8 cellular contexts compared by ENCODE assay signal in genomic region chr1:40862008-40862863, GRCh38. TPM values are rescaled to one million over a fixed set of nuclear protein-coding genes. Genes with fewer than 3 reads are reported as not detected.
DNase-seq lines count a peak whose midpoint lies in the region; ATAC-seq and TF ChIP-seq lines count a peak whose summit lies in the region.

CITED4 (minus strand) TSS chr1:40862363; CDS start chr1:40862127, 236 bp downstream.

- peak within 1 kb of the TSS; percentile 82 for H3K4me2 ChIP-seq in GM23338

- H3K4me1 ChIP-seq in GM23338 (ENCODE audit: insufficient read depth), result peaks cover 12% of the 10 kb centered on the region
- H3K4me1 ChIP-seq in gastroesophageal sphincter, result peaks cover 0 to 43% (median 5%) of the 10 kb centered on the region in 3 donors
- H3K4me1 ChIP-seq in neutrophil (ENCODE audit: control insufficient read depth in 1 of 2, insufficient read depth in 1 of 2, low read depth in 1 of 2, low read length in 1 of 2), result peaks cover 28 to 35% of the 10 kb centered on the region in 2 experiments

- DNase-seq in EH (ENCODE audit: low read depth) (peak; percentile 92), GM23338 (ENCODE audit: low spot score) (peak; percentile 97), LNCaP clone FGC (ENCODE audit: low read depth) (peak; percentile 80), SIG-M5 treated with dmso at 0.1 percent for 504 hours (lab: John Stamatoyannopoulos, UW; ENCODE audit: unreplicated experiment) (peak; percentile 86), substantia nigra (lab: John Stamatoyannopoulos, UW) (peak; percentile 53 to 97 (median 88))
- peak; percentile 95 for DNase-seq in activated naive CD4-positive, alpha-beta T cell treated with anti-CD3 and anti-CD28 coated beads for 36 hours

- H3K27ac ChIP-seq in GM23338 (ENCODE audit: low read depth), result no peak within 1 kb of the TSS
- H3K27ac ChIP-seq in gastroesophageal sphincter, result peak within 1 kb of the TSS; percentile 48 to 95 (median 87)
- H3K27ac ChIP-seq in neutrophil, result peak within 1 kb of the TSS; percentile 80
- peak within 1 kb of the TSS; percentile 30 for H3K27ac ChIP-seq in substantia nigra (ENCODE audit: low read depth, low read length, poor library complexity, severe bottlenecking)

- intact Hi-C loops in activated naive CD4-positive, alpha-beta T cell treated with anti-CD3 and anti-CD28 coated beads for 36 hours (cut with micrococcal nuclease), result loop anchor here (1.0 to 10.0 kb wide), 8 partner anchors 13 to 383 kb away; partner anchors contain the start of genes CTPS1, NFYC and SCMH1

- peak; percentile 94 to 97 for TF ChIP-seq POLR2A in gastroesophageal sphincter (IDR thresholded peaks at IDR 0.05)

- 0 to 100% methylated on average over 1 to 9 of the region's 75 CpGs for WGBS in gastroesophageal sphincter (ENCODE audit: low coverage in 1 of 2), 2 donors

- H3K79me2 ChIP-seq in GM23338 (replicated peaks; ENCODE audit: insufficient read depth), result no peaks in the 10 kb centered on the region

- peak within 1 kb of the TSS; percentile 66 for H3K4me3 ChIP-seq in GM23338
- peak within 1 kb of the TSS; percentile 52 for H3K4me3 ChIP-seq in LNCaP clone FGC (ENCODE audit: low read depth, low read length)
- peak within 1 kb of the TSS; percentile 39 to 93 for H3K4me3 ChIP-seq in gastroesophageal sphincter
- H3K4me3 ChIP-seq in neutrophil (ENCODE audit: low read depth in 1 of 2, low read length in 1 of 2), result peak within 1 kb of the TSS; percentile 71 to 84

- peaks cover 4% of the 10 kb centered on the region; the same call in 1 of the 2 replicates for H3F3A ChIP-seq in GM23338 (replicated peaks; ENCODE audit: low read depth)

- H3K36me3 ChIP-seq in GM23338 (ENCODE audit: insufficient read depth) (no peaks in the 10 kb centered on the region), gastroesophageal sphincter (no peaks in the 10 kb centered on the region), neutrophil (no peaks in the 10 kb centered on the region)

- ATAC-seq in GM23338 (peak; percentile 86), gastroesophageal sphincter (peak; percentile 97)

- H3K27ac Mint-ChIP-seq in GM23338, result no peak within 1 kb of the TSS
- H3K27ac Mint-ChIP-seq in activated naive CD4-positive, alpha-beta T cell treated with anti-CD3 and anti-CD28 coated beads for 36 hours, result peak within 1 kb of the TSS; percentile 95

- 0 out of 2 replicates have a peak within 1 kb of the TSS, but pooled peaks have one; percentile 28 for H2AFZ ChIP-seq in GM23338

- peaks cover 25% of the 10 kb centered on the region for H3K27me3 Mint-ChIP-seq in GM23338 (ENCODE audit: insufficient read depth, low read depth, poor library complexity)
- H3K27me3 Mint-ChIP-seq in activated naive CD4-positive, alpha-beta T cell treated with anti-CD3 and anti-CD28 coated beads for 36 hours (ENCODE audit: low read depth), result peaks cover 8% of the 10 kb centered on the region

- H3K4me1 Mint-ChIP-seq in GM23338, result peaks cover 24% of the 10 kb centered on the region
- peaks cover 11% of the 10 kb centered on the region for H3K4me1 Mint-ChIP-seq in activated naive CD4-positive, alpha-beta T cell treated with anti-CD3 and anti-CD28 coated beads for 36 hours (ENCODE audit: low read depth)

- no peaks in the 10 kb centered on the region for H3K9me3 ChIP-seq in gastroesophageal sphincter
- H3K9me3 ChIP-seq in neutrophil, result no peaks in the 10 kb centered on the region

- peaks cover 26% of the 10 kb centered on the region for H3K27me3 ChIP-seq in GM23338 (ENCODE audit: insufficient read depth)
- H3K27me3 ChIP-seq in gastroesophageal sphincter, result no peaks in the 10 kb centered on the region
- H3K27me3 ChIP-seq in neutrophil, result no peaks in the 10 kb centered on the region

- no peaks in the 10 kb centered on the region for H4K20me1 ChIP-seq in GM23338 (replicated peaks; ENCODE audit: insufficient read depth)

- 0 out of 3 replicates have a peak, but pooled peaks cover 2% of the 10 kb centered on the region for H3K9me3 Mint-ChIP-seq in GM23338
- no peaks in the 10 kb centered on the region for H3K9me3 Mint-ChIP-seq in activated naive CD4-positive, alpha-beta T cell treated with anti-CD3 and anti-CD28 coated beads for 36 hours

- no peak for TF ChIP-seq EP300 in gastroesophageal sphincter (IDR thresholded peaks at IDR 0.05)

- H3K4me3 Mint-ChIP-seq in GM23338, result peak within 1 kb of the TSS; percentile 77
- peak within 1 kb of the TSS; percentile 92 for H3K4me3 Mint-ChIP-seq in activated naive CD4-positive, alpha-beta T cell treated with anti-CD3 and anti-CD28 coated beads for 36 hours

- H3K36me3 Mint-ChIP-seq in GM23338 (ENCODE audit: low read depth), result no peaks in the 10 kb centered on the region
- no peaks in the 10 kb centered on the region for H3K36me3 Mint-ChIP-seq in activated naive CD4-positive, alpha-beta T cell treated with anti-CD3 and anti-CD28 coated beads for 36 hours (ENCODE audit: low read depth)

- TF ChIP-seq CTCF in GM23338 (conservative IDR thresholded peaks at IDR 0.05; ENCODE audit: low read depth in 2 of 2) (peak; percentile 41 to 78), LNCaP clone FGC (IDR thresholded peaks at IDR 0.05; ENCODE audit: control insufficient read depth, extremely low read depth, insufficient read depth) (peak; percentile 35; the same call in 1 of the 2 replicates), gastroesophageal sphincter (IDR thresholded peaks at IDR 0.05) (peak in 2 of 4 experiments; percentile 42 to 49), neutrophil (IDR thresholded peaks at IDR 0.05) (peak; percentile 69)

- CTCF ChIA-PET in activated naive CD4-positive, alpha-beta T cell treated with anti-CD3 and anti-CD28 coated beads for 36 hours (lab: Charles Lee), result interaction anchor here (0.6 to 3.2 kb wide), 8 partner anchors 12 to 435 kb away, joined by 3 to 24 read pairs (median 4); no protein-coding TSS in a partner anchor

- H3K9me2 ChIP-seq in GM23338 (ENCODE audit: insufficient read depth), result no peaks in the 10 kb centered on the region

TF ChIP-seq in GM23338, 12 proteins besides CTCF, POLR2A, EP300 and RAD21:
- TF ChIP-seq POLR2AphosphoS5 (IDR thresholded peaks at IDR 0.05; ENCODE audit: low read depth) (peak; percentile 98), EZH2phosphoT487 (IDR thresholded peaks at IDR 0.05; ENCODE audit: unreplicated experiment) (no peak), CREB1 (CRISPR knock-in tag; IDR thresholded peaks at IDR 0.05; ENCODE audit: low read depth) (peak; percentile 58; the same call in 1 of the 2 replicates)
- TF ChIP-seq, protein P1, sequence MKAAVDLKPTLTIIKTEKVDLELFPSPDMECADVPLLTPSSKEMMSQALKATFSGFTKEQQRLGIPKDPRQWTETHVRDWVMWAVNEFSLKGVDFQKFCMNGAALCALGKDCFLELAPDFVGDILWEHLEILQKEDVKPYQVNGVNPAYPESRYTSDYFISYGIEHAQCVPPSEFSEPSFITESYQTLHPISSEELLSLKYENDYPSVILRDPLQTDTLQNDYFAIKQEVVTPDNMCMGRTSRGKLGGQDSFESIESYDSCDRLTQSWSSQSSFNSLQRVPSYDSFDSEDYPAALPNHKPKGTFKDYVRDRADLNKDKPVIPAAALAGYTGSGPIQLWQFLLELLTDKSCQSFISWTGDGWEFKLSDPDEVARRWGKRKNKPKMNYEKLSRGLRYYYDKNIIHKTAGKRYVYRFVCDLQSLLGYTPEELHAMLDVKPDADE (IDR thresholded peaks at IDR 0.05), result no peak

RNA-seq across cellular contexts. Expression of gene CITED4, which starts in this region (rescaled TPM):
- 16.4 and 18.7 TPM in 2 replicates for total RNA-seq in GM23338 (2014; rRNA removed; shearing (Covaris generic))
- 2.9 and 7.7 TPM in 2 replicates for polyA plus RNA-seq in GM23338 (2016; fragmentation: Nextera tagmentation; extraction: Ambion mirVana)
- 1 to 10 TPM; 2.4 TPM for total RNA-seq in activated naive CD4-positive, alpha-beta T cell treated with anti-CD3 and anti-CD28 coated beads for 36 hours
- total RNA-seq in gastroesophageal sphincter, result 10 to 100 TPM in 3 of 4 donors, 1 to 10 TPM in 1; 9.2 to 15.6 (median 14.1) TPM
